In the genomic region with DNA sequence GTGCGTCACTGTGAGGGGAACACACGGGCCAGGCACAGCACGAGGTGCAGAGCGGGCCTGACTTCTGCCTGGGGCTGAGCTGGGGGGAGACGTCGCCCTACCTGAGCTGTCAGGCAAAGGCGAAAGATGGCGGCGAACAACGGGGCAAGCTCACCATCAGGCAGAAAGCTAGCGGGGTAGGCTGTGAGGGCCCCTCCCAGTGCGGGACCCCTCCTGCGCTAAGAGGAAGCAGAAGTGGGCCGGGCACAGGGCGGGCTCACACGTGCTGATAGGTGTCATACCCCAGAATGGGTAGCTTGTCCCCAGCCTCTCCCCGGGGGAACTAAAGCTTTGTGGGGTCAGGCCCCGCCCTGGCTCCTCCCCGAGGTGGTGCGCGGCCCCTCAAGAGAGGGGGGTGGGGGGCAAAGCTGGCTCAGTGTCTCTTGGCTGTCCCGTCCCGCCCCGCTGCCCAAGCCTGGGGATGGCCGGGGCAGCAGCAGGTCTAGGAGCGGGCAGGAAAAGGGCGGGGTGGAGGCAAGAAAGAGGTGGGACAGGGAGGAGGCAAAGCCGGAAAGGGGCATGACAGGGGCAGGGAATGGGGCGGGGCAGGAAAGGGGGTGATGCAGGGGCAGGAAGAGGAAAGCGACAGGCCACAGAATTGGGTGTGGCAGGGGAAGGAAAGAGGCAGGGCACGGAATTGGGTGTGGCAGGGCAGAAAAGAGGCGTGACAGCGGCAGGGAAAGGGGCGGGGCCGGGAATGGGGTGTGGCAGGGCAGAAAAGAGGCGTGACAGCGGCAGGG, we compare ENCODE assay signal across 6 cellular contexts. TPM values are rescaled to one million over a fixed set of nuclear protein-coding genes. Genes with fewer than 3 reads are reported as not detected.
DNase-seq lines count a peak whose midpoint lies in the region; ATAC-seq and TF ChIP-seq lines count a peak whose summit lies in the region.

No MANE protein-coding gene starts in this region.

- no peaks in the 10 kb centered on the region for H3K27me3 Mint-ChIP-seq in central memory CD8-positive, alpha-beta T cell

- peak overlapping the region; percentile 43 for H3K4me3 Mint-ChIP-seq in central memory CD8-positive, alpha-beta T cell

- H3K4me1 Mint-ChIP-seq in central memory CD8-positive, alpha-beta T cell = peaks cover 23% of the 10 kb centered on the region

- peak overlapping the region; percentile 73 for H3K27ac Mint-ChIP-seq in central memory CD8-positive, alpha-beta T cell (ENCODE audit: low read depth)

- peak; percentile 84 for ATAC-seq in central memory CD8-positive, alpha-beta T cell (replicated peaks; ENCODE audit: extremely low read depth, poor library complexity, severe bottlenecking)
- no peak for ATAC-seq in HG03196 (IDR thresholded peaks at IDR 0.05; ENCODE audit: unreplicated experiment)

- peaks cover 28% of the 10 kb centered on the region for H3K36me3 Mint-ChIP-seq in central memory CD8-positive, alpha-beta T cell (ENCODE audit: insufficient read depth)

- H3K9me3 Mint-ChIP-seq in central memory CD8-positive, alpha-beta T cell = no peaks in the 10 kb centered on the region

- DNase-seq in 8988T = peak; percentile 86
- peak; percentile 43 to 74 for DNase-seq in central memory CD8-positive, alpha-beta T cell (ENCODE audit: low spot score in 2 of 2)
- peak; percentile 65 to 73 for DNase-seq in stimulated activated CD4-positive, alpha-beta T cell treated with anti-CD3 and anti-CD28 coated beads, Interleukin-15, amount 100 ng/mL, for 48 hours (ENCODE audit: low read depth in 2 of 2)
- no peak for DNase-seq in NCI-H748 treated with DMSO at 0.1 percent for 48 hours (lab: John Stamatoyannopoulos, UW)

TF ChIP-seq in PFSK-1, 5 proteins besides CTCF, POLR2A, EP300 and RAD21:
- TF ChIP-seq TAF1 (IDR thresholded peaks at IDR 0.05; ENCODE audit: borderline replicate concordance, insufficient read depth, low read length) (no peak), POLR2AphosphoS5 (IDR thresholded peaks at IDR 0.05; ENCODE audit: low read depth, low read length) (no peak; the same call in 1 of the 2 replicates), SIN3A (IDR thresholded peaks at IDR 0.05; ENCODE audit: borderline replicate concordance, insufficient read depth, low read length) (no peak), FOXP2 (optimal IDR thresholded peaks at IDR 0.05; ENCODE audit: borderline replicate concordance, extremely low read depth, extremely low read length, insufficient read depth) (peak; percentile 77)
- TF ChIP-seq, protein P1, sequence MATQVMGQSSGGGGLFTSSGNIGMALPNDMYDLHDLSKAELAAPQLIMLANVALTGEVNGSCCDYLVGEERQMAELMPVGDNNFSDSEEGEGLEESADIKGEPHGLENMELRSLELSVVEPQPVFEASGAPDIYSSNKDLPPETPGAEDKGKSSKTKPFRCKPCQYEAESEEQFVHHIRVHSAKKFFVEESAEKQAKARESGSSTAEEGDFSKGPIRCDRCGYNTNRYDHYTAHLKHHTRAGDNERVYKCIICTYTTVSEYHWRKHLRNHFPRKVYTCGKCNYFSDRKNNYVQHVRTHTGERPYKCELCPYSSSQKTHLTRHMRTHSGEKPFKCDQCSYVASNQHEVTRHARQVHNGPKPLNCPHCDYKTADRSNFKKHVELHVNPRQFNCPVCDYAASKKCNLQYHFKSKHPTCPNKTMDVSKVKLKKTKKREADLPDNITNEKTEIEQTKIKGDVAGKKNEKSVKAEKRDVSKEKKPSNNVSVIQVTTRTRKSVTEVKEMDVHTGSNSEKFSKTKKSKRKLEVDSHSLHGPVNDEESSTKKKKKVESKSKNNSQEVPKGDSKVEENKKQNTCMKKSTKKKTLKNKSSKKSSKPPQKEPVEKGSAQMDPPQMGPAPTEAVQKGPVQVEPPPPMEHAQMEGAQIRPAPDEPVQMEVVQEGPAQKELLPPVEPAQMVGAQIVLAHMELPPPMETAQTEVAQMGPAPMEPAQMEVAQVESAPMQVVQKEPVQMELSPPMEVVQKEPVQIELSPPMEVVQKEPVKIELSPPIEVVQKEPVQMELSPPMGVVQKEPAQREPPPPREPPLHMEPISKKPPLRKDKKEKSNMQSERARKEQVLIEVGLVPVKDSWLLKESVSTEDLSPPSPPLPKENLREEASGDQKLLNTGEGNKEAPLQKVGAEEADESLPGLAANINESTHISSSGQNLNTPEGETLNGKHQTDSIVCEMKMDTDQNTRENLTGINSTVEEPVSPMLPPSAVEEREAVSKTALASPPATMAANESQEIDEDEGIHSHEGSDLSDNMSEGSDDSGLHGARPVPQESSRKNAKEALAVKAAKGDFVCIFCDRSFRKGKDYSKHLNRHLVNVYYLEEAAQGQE (IDR thresholded peaks at IDR 0.05; ENCODE audit: insufficient read depth in 1 of 2, low read depth in 2 of 2, low read length in 2 of 2) = no peak

RNA-seq across cellular contexts. Expression of a gene that starts 14.7 kb away (rescaled TPM):
- 92.3 TPM for polyA plus RNA-seq in PFSK-1 (2012; ENCODE audit: insufficient read length, low read depth)

RNA-seq across cellular contexts. Expression of a gene that starts 28.3 kb away (rescaled TPM):
- 24.6 TPM for polyA plus RNA-seq in PFSK-1 (2012; ENCODE audit: insufficient read length, low read depth)

RNA-seq across cellular contexts. Expression of a gene that starts 38.0 kb away (rescaled TPM):
- polyA plus RNA-seq in PFSK-1 (2012; ENCODE audit: insufficient read length, low read depth) = 0.13 TPM

RNA-seq across cellular contexts. Expression of a gene that starts 39.5 kb away (rescaled TPM):
- 87.5 TPM for polyA plus RNA-seq in PFSK-1 (2012; ENCODE audit: insufficient read length, low read depth)

RNA-seq across cellular contexts. Expression of a gene that starts 46.5 kb away (rescaled TPM):
- polyA plus RNA-seq in PFSK-1 (2012; ENCODE audit: insufficient read length, low read depth) = 43.4 TPM
